In the genomic region with DNA sequence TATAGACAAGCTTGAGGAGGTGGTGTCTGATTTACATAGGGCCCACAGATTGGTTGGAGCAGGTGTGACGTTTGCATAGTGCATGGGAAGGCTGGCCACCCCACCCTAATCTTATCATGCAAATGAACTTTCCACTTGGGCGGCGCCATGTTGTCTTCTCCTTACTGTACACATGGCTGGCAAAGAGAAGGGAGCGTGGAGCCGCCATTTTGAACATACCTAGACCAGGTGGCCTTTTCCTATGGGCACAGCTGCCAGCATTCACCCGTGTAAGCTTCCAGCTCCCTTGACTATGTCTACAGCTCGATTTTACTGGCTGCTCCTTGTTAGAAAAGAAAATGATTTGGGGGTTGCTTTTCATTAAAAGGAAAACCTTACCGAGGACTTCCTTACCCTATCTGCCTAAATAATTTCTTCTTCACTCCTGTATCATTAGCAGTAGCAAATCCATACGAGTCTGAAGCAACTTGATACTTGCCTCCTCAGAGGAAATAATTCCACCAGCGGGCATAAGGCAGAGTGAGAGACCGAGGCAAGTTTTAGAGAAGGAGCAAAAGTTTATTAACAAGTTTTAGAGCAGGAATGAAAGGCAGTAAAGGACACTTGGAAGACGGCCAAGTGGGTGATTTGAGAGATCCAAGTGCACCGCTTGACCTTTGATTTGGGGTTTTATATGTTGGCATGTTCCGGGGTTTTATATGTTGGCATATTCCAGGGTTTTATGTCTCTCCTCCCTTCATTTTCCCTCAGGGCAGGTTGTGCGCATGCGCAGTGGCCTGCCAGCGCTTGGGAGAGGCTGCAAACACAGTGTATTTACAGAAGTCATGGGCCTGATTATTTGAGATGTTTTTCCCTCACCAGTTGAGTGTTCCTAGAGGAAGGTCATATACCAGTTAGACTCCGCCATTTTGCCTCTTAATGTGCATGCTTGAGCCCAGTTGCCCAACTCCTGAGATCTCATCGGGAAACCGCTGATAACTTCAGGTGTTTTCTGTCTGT, we compare ENCODE assay signal across 12 cellular contexts.
A peak's percentile ranks its signal among the peaks of the same experiment; 100 is the strongest.
DNase-seq lines count a peak whose midpoint lies in the region; ATAC-seq and TF ChIP-seq lines count a peak whose summit lies in the region.
"Had no signal": no experiment of that assay in that cellular context is flagged by ENCODE, and none has a peak within 500 bp of the region (broad histone marks: within the 10 kb centered on the region; RNA-seq: fewer than 3 reads in every experiment).

No MANE protein-coding gene starts in this region.

- no peak overlapping the region for H3K27ac Mint-ChIP-seq in neural progenitor cell
- no peak overlapping the region for H3K27ac Mint-ChIP-seq in activated T-helper 2 cell treated with anti-CD3 and anti-CD28 coated beads, Interferon-gamma antibody, Interleukin-2, Interleukin-4, amounts not matched to agents 10 μg/mL and 5 μg/mL and 100 μg/mL, durations not matched to agents 14 hours and 24 hours and 36 hours

- DNase-seq in DMS153 (lab: John Stamatoyannopoulos, UW) (peak; percentile 99), NCI-H2029 (lab: John Stamatoyannopoulos, UW) (peak; percentile 99), SJCRH30 (peak; percentile 16 to 28), neural progenitor cell (ENCODE audit: low spot score) (no peak), GM19240 (ENCODE audit: insufficient read length, low spot score) (no peak)
- DNase-seq in activated T-helper 2 cell treated with anti-CD3 and anti-CD28 coated beads, Interferon-gamma antibody, Interleukin-2, Interleukin-4, amounts not matched to agents 10 μg/mL and 5 μg/mL and 100 μg/mL, durations not matched to agents 14 hours and 24 hours and 36 hours (ENCODE audit: low spot score): no peak
- DNase-seq: activated CD4-positive, alpha-beta T cell treated with anti-CD3 and anti-CD28 coated beads for 4 hours; GDM1; NCI-H1105 treated with DMSO at 0.1 percent for 48 hours had no signal

- H3K4me3 Mint-ChIP-seq in neural progenitor cell: no peak overlapping the region
- no peak overlapping the region for H3K4me3 Mint-ChIP-seq in activated T-helper 2 cell treated with anti-CD3 and anti-CD28 coated beads, Interferon-gamma antibody, Interleukin-2, Interleukin-4, amounts not matched to agents 10 μg/mL and 5 μg/mL and 100 μg/mL, durations not matched to agents 14 hours and 24 hours and 36 hours (ENCODE audit: low read depth)

- H3K4me1 ChIP-seq in SJCRH30 (no peaks in the 10 kb centered on the region), neural progenitor cell (peaks cover 8% of the 10 kb centered on the region)

- no peaks in the 10 kb centered on the region for H3K79me2 ChIP-seq in neural progenitor cell (ENCODE audit: low read depth)

- peaks cover 14% of the 10 kb centered on the region for H3K36me3 Mint-ChIP-seq in neural progenitor cell
- H3K36me3 Mint-ChIP-seq in activated T-helper 2 cell treated with anti-CD3 and anti-CD28 coated beads, Interferon-gamma antibody, Interleukin-2, Interleukin-4, amounts not matched to agents 10 μg/mL and 5 μg/mL and 100 μg/mL, durations not matched to agents 14 hours and 24 hours and 36 hours (ENCODE audit: low read depth): peaks cover 31% of the 10 kb centered on the region

- peaks cover 2% of the 10 kb centered on the region for H3K27me3 Mint-ChIP-seq in neural progenitor cell (ENCODE audit: insufficient read depth, low read depth)
- H3K27me3 Mint-ChIP-seq in activated T-helper 2 cell treated with anti-CD3 and anti-CD28 coated beads, Interferon-gamma antibody, Interleukin-2, Interleukin-4, amounts not matched to agents 10 μg/mL and 5 μg/mL and 100 μg/mL, durations not matched to agents 14 hours and 24 hours and 36 hours (ENCODE audit: low read depth): no peaks in the 10 kb centered on the region

- TF ChIP-seq CTCF in neural progenitor cell (IDR thresholded peaks at IDR 0.05): no peak

- H3K36me3 ChIP-seq in SJCRH30 (peaks cover 18% of the 10 kb centered on the region), neural progenitor cell (no peaks in the 10 kb centered on the region)

- H3K9me3 ChIP-seq in SJCRH30 (replicated peaks) (no peaks in the 10 kb centered on the region), neural progenitor cell (ENCODE audit: low read depth) (no peaks in the 10 kb centered on the region)

- no peak overlapping the region for H3K4me2 ChIP-seq in neural progenitor cell
- H3K4me2 ChIP-seq: BLaER1 treated with 17β-estradiol and CSF1 and Interleukin-3, amounts not matched to agents 10 nM and 100 nM had no signal

- H4K20me1 ChIP-seq in neural progenitor cell (ENCODE audit: low read depth): no peaks in the 10 kb centered on the region
- H4K20me1 ChIP-seq: BLaER1 treated with 17β-estradiol and CSF1 and Interleukin-3, amounts not matched to agents 10 nM and 100 nM had no signal

- ATAC-seq in HG03045 (IDR thresholded peaks at IDR 0.05; ENCODE audit: unreplicated experiment) (no peak), GM18511 (IDR thresholded peaks at IDR 0.05; ENCODE audit: unreplicated experiment) (no peak)

- H3K27ac ChIP-seq in SJCRH30 (no peak overlapping the region), neural progenitor cell (peak overlapping the region; percentile 30)
- H3K27ac ChIP-seq: BLaER1 treated with 17β-estradiol and CSF1 and Interleukin-3, amounts not matched to agents 10 nM and 100 nM had no signal

- no peak overlapping the region for H2AFZ ChIP-seq in neural progenitor cell (replicated peaks)

- H3K27me3 ChIP-seq in SJCRH30: no peaks in the 10 kb centered on the region
- H3K27me3 ChIP-seq in neural progenitor cell: no peaks in the 10 kb centered on the region
- H3K27me3 ChIP-seq: BLaER1 treated with 17β-estradiol and CSF1 and Interleukin-3, amounts not matched to agents 10 nM and 100 nM had no signal

- H3K4me1 Mint-ChIP-seq in neural progenitor cell: no peaks in the 10 kb centered on the region
- H3K4me1 Mint-ChIP-seq in activated T-helper 2 cell treated with anti-CD3 and anti-CD28 coated beads, Interferon-gamma antibody, Interleukin-2, Interleukin-4, amounts not matched to agents 10 μg/mL and 5 μg/mL and 100 μg/mL, durations not matched to agents 14 hours and 24 hours and 36 hours (ENCODE audit: low read depth): peaks cover 18% of the 10 kb centered on the region

- no peak overlapping the region for H3K4me3 ChIP-seq in SJCRH30
- H3K4me3 ChIP-seq in neural progenitor cell: no peak overlapping the region
- H3K4me3 ChIP-seq: BLaER1 treated with 17β-estradiol and CSF1 and Interleukin-3, amounts not matched to agents 10 nM and 100 nM had no signal

- peaks cover 7% of the 10 kb centered on the region for H3F3A ChIP-seq in neural progenitor cell (ENCODE audit: low read depth)

- peaks cover 2% of the 10 kb centered on the region for H3K9me3 Mint-ChIP-seq in neural progenitor cell
- H3K9me3 Mint-ChIP-seq in activated T-helper 2 cell treated with anti-CD3 and anti-CD28 coated beads, Interferon-gamma antibody, Interleukin-2, Interleukin-4, amounts not matched to agents 10 μg/mL and 5 μg/mL and 100 μg/mL, durations not matched to agents 14 hours and 24 hours and 36 hours: peaks cover 23% of the 10 kb centered on the region

- no peak overlapping the region for H3K9ac ChIP-seq in neural progenitor cell
- H3K9ac ChIP-seq: BLaER1 treated with 17β-estradiol and CSF1 and Interleukin-3, amounts not matched to agents 10 nM and 100 nM had no signal

- intact Hi-C loops in activated T-helper 2 cell treated with anti-CD3 and anti-CD28 coated beads, Interferon-gamma antibody, Interleukin-2, Interleukin-4, amounts not matched to agents 10 μg/mL and 5 μg/mL and 100 μg/mL, durations not matched to agents 14 hours and 24 hours and 36 hours (cut with micrococcal nuclease): no loop called here

Comparison
In these comparisons a context has a peak if more than half of its experiments do, and no peak if none do; other contexts are left out.
1. DNase-seq: peak in DMS153 (single experiment), NCI-H2029 (single experiment) and SJCRH30 (2 of 2); none in neural progenitor cell (single experiment), activated T-helper 2 cell treated with anti-CD3 and anti-CD28 coated beads, Interferon-gamma antibody, Interleukin-2, Interleukin-4, amounts not matched to agents 10 μg/mL and 5 μg/mL and 100 μg/mL, durations not matched to agents 14 hours and 24 hours and 36 hours (single experiment) and GM19240 (single experiment).